In the genomic region with DNA sequence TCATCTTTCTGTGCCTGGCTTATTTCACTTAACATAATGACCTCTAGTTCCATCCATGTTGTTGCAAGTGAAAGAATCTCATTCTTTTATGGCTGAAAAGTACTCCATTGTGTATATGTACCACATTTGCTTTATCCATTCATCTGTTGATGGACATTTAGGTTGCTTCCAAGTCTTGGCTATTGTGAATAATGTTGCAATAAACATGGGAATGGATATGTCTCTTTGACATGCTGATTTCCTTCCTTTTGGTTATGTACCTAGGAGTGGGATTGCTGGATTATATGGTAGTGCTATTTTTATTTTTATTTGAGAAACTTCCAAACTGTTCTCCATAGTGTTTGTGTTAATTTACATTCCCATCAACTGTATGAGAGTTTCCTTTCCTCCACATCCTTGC, we compare ENCODE assay signal across 24 cellular contexts.
"Had no signal": no experiment of that assay in that cellular context is flagged by ENCODE, and none has a peak within 500 bp of the region (broad histone marks: within the 10 kb centered on the region; RNA-seq: fewer than 3 reads in every experiment).

No MANE protein-coding gene starts in this region.

- H3K4me1 Mint-ChIP-seq: stimulated activated effector memory CD8-positive, alpha-beta T cell treated with anti-CD3 and anti-CD28 coated beads, Interleukin-12 subunit alpha, Interleukin-12 subunit beta, amount 100 ng/mL, for 72 hours; stimulated activated memory B cell treated with anti-CD40 and anti-IgM and Interleukin-4, amounts not matched to agents 10 μg/mL and 1 μg/mL and 100 μg/mL, for 72 hours; stimulated activated naive B cell treated with anti-CD40 and anti-IgM and Interleukin-4, amounts not matched to agents 10 μg/mL and 1 μg/mL and 100 μg/mL, for 72 hours; stimulated activated naive CD8-positive, alpha-beta T cell treated with anti-CD3 and anti-CD28 coated beads, Interleukin-15, amount 100 ng/mL, for 72 hours had no signal

- H3K9me3 Mint-ChIP-seq: stimulated activated memory B cell treated with anti-CD40 and anti-IgM and Interleukin-4, amounts not matched to agents 10 μg/mL and 1 μg/mL and 100 μg/mL, for 72 hours; stimulated activated naive CD8-positive, alpha-beta T cell treated with anti-CD3 and anti-CD28 coated beads, Interleukin-15, amount 100 ng/mL, for 72 hours; type B pancreatic cell had no signal

- H3K4me3 Mint-ChIP-seq: stimulated activated effector memory CD8-positive, alpha-beta T cell treated with anti-CD3 and anti-CD28 coated beads, Interleukin-12 subunit alpha, Interleukin-12 subunit beta, amount 100 ng/mL, for 72 hours; stimulated activated memory B cell treated with anti-CD40 and anti-IgM and Interleukin-4, amounts not matched to agents 10 μg/mL and 1 μg/mL and 100 μg/mL, for 72 hours; stimulated activated naive B cell treated with anti-CD40 and anti-IgM and Interleukin-4, amounts not matched to agents 10 μg/mL and 1 μg/mL and 100 μg/mL, for 72 hours; stimulated activated naive CD8-positive, alpha-beta T cell treated with anti-CD3 and anti-CD28 coated beads, Interleukin-15, amount 100 ng/mL, for 72 hours; stimulated activated naive CD8-positive, alpha-beta T cell treated with anti-CD3 and anti-CD28 coated beads, Interleukin-15, Interleukin-2, amounts not matched to agents 100 ng/mL and 50 ng/mL, for 24 hours; type B pancreatic cell had no signal

- H3K27me3 Mint-ChIP-seq: stimulated activated memory B cell treated with anti-CD40 and anti-IgM and Interleukin-4, amounts not matched to agents 10 μg/mL and 1 μg/mL and 100 μg/mL, for 72 hours; stimulated activated naive B cell treated with anti-CD40 and anti-IgM and Interleukin-4, amounts not matched to agents 10 μg/mL and 1 μg/mL and 100 μg/mL, for 72 hours; stimulated activated naive CD8-positive, alpha-beta T cell treated with anti-CD3 and anti-CD28 coated beads, Interleukin-15, amount 100 ng/mL, for 72 hours; stimulated activated naive CD8-positive, alpha-beta T cell treated with anti-CD3 and anti-CD28 coated beads, Interleukin-15, Interleukin-2, amounts not matched to agents 100 ng/mL and 50 ng/mL, for 24 hours; type B pancreatic cell had no signal

- DNase-seq: stimulated activated CD4-positive, alpha-beta T cell treated with anti-CD3 and anti-CD28 coated beads, Interleukin-2, amount 100 ng/mL, for 48 hours; stimulated activated CD4-positive, alpha-beta T cell treated with anti-CD3 and anti-CD28 coated beads, Interleukin-4, amount 100 ng/mL, for 1 hour; stimulated activated CD4-positive, alpha-beta T cell treated with anti-CD3 and anti-CD28 coated beads, Interleukin-4, amount 100 ng/mL, for 24 hours; stimulated activated CD4-positive, alpha-beta T cell treated with anti-CD3 and anti-CD28 coated beads, Interleukin-4, amount 100 ng/mL, for 4 hours; stimulated activated CD8-positive, alpha-beta memory T cell treated with anti-CD3 and anti-CD28 coated beads, Interleukin-4, amount 100 ng/mL, for 48 hours; stimulated activated naive B cell treated with anti-CD40 and anti-IgM and Interleukin-4, amounts not matched to agents 10 μg/mL and 1 μg/mL and 100 μg/mL, for 72 hours; stimulated activated naive CD4-positive, alpha-beta T cell; stimulated activated naive CD4-positive, alpha-beta T cell treated with Interleukin-2 at 50 U/mL for 16 hours; stimulated activated naive CD8-positive, alpha-beta T cell treated with anti-CD3 and anti-CD28 coated beads, Interleukin-15, amount 100 ng/mL, for 72 hours; stimulated activated naive CD8-positive, alpha-beta T cell treated with anti-CD3 and anti-CD28 coated beads, Interleukin-15, Interleukin-2, amounts not matched to agents 100 U/mL and 50 U/mL, for 24 hours; stomach; substantia nigra; testis; thyroid gland; tibial artery; transverse colon; trophoblast cell; upper lobe of left lung; upper lobe of right lung; uterus had no signal

- H3K27ac Mint-ChIP-seq: stimulated activated effector memory CD8-positive, alpha-beta T cell treated with anti-CD3 and anti-CD28 coated beads, Interleukin-12 subunit alpha, Interleukin-12 subunit beta, amount 100 ng/mL, for 72 hours; stimulated activated memory B cell treated with anti-CD40 and anti-IgM and Interleukin-4, amounts not matched to agents 10 μg/mL and 1 μg/mL and 100 μg/mL, for 72 hours; stimulated activated naive B cell treated with anti-CD40 and anti-IgM and Interleukin-4, amounts not matched to agents 10 μg/mL and 1 μg/mL and 100 μg/mL, for 72 hours; stimulated activated naive CD8-positive, alpha-beta T cell treated with anti-CD3 and anti-CD28 coated beads, Interleukin-15, amount 100 ng/mL, for 72 hours; stimulated activated naive CD8-positive, alpha-beta T cell treated with anti-CD3 and anti-CD28 coated beads, Interleukin-15, Interleukin-2, amounts not matched to agents 100 ng/mL and 50 ng/mL, for 24 hours; type B pancreatic cell had no signal

- H3K36me3 Mint-ChIP-seq: stimulated activated effector memory CD8-positive, alpha-beta T cell treated with anti-CD3 and anti-CD28 coated beads, Interleukin-12 subunit alpha, Interleukin-12 subunit beta, amount 100 ng/mL, for 72 hours; stimulated activated memory B cell treated with anti-CD40 and anti-IgM and Interleukin-4, amounts not matched to agents 10 μg/mL and 1 μg/mL and 100 μg/mL, for 72 hours; stimulated activated naive B cell treated with anti-CD40 and anti-IgM and Interleukin-4, amounts not matched to agents 10 μg/mL and 1 μg/mL and 100 μg/mL, for 72 hours; type B pancreatic cell had no signal
